In the genomic region with DNA sequence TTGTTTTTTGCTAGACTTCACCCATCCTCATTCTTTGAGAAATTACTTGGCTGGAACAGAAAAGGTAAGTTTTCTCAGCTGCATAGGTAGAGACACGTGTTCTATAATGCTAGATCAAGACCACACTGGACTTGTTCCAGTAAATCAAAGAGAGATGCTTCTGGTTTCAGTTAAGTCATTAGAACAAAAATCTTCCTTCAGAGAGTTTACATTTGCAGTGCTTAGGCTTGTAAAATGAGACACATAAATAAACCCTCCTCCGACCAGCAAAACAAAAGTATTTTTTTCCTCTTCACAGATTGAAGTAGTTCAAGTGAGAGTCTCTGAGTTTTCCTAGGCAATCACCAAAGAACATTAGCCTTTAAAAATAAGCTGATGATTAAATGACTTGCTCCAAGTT, we compare ENCODE assay signal across 1 cellular context.
TF ChIP-seq lines count a peak whose summit lies in the region.

No MANE protein-coding gene starts in this region.

TF ChIP-seq in WTC11, 78 proteins besides CTCF, POLR2A, EP300 and RAD21 (continued from another document):
- TF ChIP-seq, protein P1, sequence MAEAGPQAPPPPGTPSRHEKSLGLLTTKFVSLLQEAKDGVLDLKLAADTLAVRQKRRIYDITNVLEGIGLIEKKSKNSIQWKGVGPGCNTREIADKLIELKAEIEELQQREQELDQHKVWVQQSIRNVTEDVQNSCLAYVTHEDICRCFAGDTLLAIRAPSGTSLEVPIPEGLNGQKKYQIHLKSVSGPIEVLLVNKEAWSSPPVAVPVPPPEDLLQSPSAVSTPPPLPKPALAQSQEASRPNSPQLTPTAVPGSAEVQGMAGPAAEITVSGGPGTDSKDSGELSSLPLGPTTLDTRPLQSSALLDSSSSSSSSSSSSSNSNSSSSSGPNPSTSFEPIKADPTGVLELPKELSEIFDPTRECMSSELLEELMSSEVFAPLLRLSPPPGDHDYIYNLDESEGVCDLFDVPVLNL (CRISPR knock-in tag; IDR thresholded peaks at IDR 0.05; ENCODE audit: borderline replicate concordance, low read depth) = no peak
TF ChIP-seq in WTC11: peak in this region for 0.
